ENCODE assay signal across 18 cellular contexts in genomic region chr1:24969616-24970398, GRCh38. TPM values are rescaled to one million over a fixed set of nuclear protein-coding genes. Genes with fewer than 3 reads are reported as not detected.
A peak's percentile ranks its signal among the peaks of the same experiment; 100 is the strongest.
DNase-seq lines count a peak whose midpoint lies in the region; ATAC-seq lines count a peak whose summit lies in the region.
"Had no signal": no experiment of that assay in that cellular context is flagged by ENCODE, and none has a peak within 500 bp of the region (broad histone marks: within the 10 kb centered on the region; RNA-seq: fewer than 3 reads in every experiment).

No MANE protein-coding gene starts in this region.

- peaks cover 10% of the 10 kb centered on the region for H3K9me3 ChIP-seq in KOPT-K1 (ENCODE audit: insufficient read depth, low read length, poor library complexity, severe bottlenecking)

- peaks cover 82% of the 10 kb centered on the region for H3K4me1 Mint-ChIP-seq in activated CD4-positive, alpha-beta T cell treated with anti-CD3 and anti-CD28 coated beads for 36 hours
- H3K4me1 Mint-ChIP-seq in central memory CD8-positive, alpha-beta T cell: peaks cover 52% of the 10 kb centered on the region

- H3K27me3 Mint-ChIP-seq in activated CD4-positive, alpha-beta T cell treated with anti-CD3 and anti-CD28 coated beads for 36 hours: no peaks in the 10 kb centered on the region
- H3K27me3 Mint-ChIP-seq in central memory CD8-positive, alpha-beta T cell: no peaks in the 10 kb centered on the region

- DNase-seq in activated CD4-positive, alpha-beta T cell treated with anti-CD3 and anti-CD28 coated beads for 36 hours: no peak
- no peak for DNase-seq in activated CD4-positive, alpha-beta T cell treated with anti-CD3 and anti-CD28 coated beads, Interleukin-2, amount 50 U/mL, for 4 hours
- no peak for DNase-seq in central memory CD8-positive, alpha-beta T cell (ENCODE audit: low spot score in 2 of 2)
- peak; percentile 23 for DNase-seq in retina
- no peak for DNase-seq in SKM-1 (lab: John Stamatoyannopoulos, UW; ENCODE audit: unreplicated experiment)
- DNase-seq in NCI-H1105 (lab: John Stamatoyannopoulos, UW): no peak
- DNase-seq in DMS114 treated with DMSO at 0.1 percent for 48 hours (lab: John Stamatoyannopoulos, UW; ENCODE audit: unreplicated experiment): no peak
- DNase-seq: ACHN; activated CD4-positive, alpha-beta T cell treated with anti-CD3 and anti-CD28 coated beads, Interleukin-2, amount 50 U/mL, for 1 hour; effector CD8-positive, alpha-beta T cell; left lung; naive B cell; NCI-H2029 treated with DMSO at 0.1 percent for 48 hours; NCI-H774; stimulated activated CD4-positive, alpha-beta T cell treated with anti-CD3 and anti-CD28 coated beads, Interleukin-1b, Interleukin-23, amount 100 ng/mL, for 48 hours; transverse colon had no signal

- peaks cover 11% of the 10 kb centered on the region for H3K36me3 Mint-ChIP-seq in activated CD4-positive, alpha-beta T cell treated with anti-CD3 and anti-CD28 coated beads for 36 hours (ENCODE audit: low read depth)
- H3K36me3 Mint-ChIP-seq in central memory CD8-positive, alpha-beta T cell (ENCODE audit: insufficient read depth): peaks cover 5% of the 10 kb centered on the region

- H3K4me3 Mint-ChIP-seq in activated CD4-positive, alpha-beta T cell treated with anti-CD3 and anti-CD28 coated beads for 36 hours: no peak overlapping the region
- H3K4me3 Mint-ChIP-seq in central memory CD8-positive, alpha-beta T cell: peak overlapping the region; percentile 1
- H3K4me3 Mint-ChIP-seq: naive B cell had no signal

- intact Hi-C loops in activated CD4-positive, alpha-beta T cell treated with anti-CD3 and anti-CD28 coated beads for 36 hours (cut with DNase I, micrococcal nuclease): loop anchor here in 1 of 2 experiments (5.0 kb wide), 3 partner anchors 147 to 1353 kb away; no protein-coding TSS in a partner anchor

- H3K9me3 Mint-ChIP-seq in activated CD4-positive, alpha-beta T cell treated with anti-CD3 and anti-CD28 coated beads for 36 hours (ENCODE audit: low read depth): peaks cover 7% of the 10 kb centered on the region
- peaks cover 2% of the 10 kb centered on the region for H3K9me3 Mint-ChIP-seq in central memory CD8-positive, alpha-beta T cell

- no peaks in the 10 kb centered on the region for H3K36me3 ChIP-seq in KOPT-K1 (ENCODE audit: insufficient read depth, low read length)
- H3K36me3 ChIP-seq: left lung, transverse colon had no signal

- peak overlapping the region; percentile 49 for H3K27ac Mint-ChIP-seq in activated CD4-positive, alpha-beta T cell treated with anti-CD3 and anti-CD28 coated beads for 36 hours
- no peak overlapping the region for H3K27ac Mint-ChIP-seq in central memory CD8-positive, alpha-beta T cell (ENCODE audit: low read depth)

- CTCF ChIA-PET in activated CD4-positive, alpha-beta T cell treated with anti-CD3 and anti-CD28 coated beads for 36 hours (lab: Charles Lee): interaction anchor here (0.7 to 1.0 kb wide), 4 partner anchors 9 to 132 kb away, joined by 3 read pairs; no protein-coding TSS in a partner anchor

- no peak for ATAC-seq in activated CD4-positive, alpha-beta T cell treated with anti-CD3 and anti-CD28 coated beads for 36 hours
- no peak for ATAC-seq in central memory CD8-positive, alpha-beta T cell (replicated peaks; ENCODE audit: extremely low read depth, poor library complexity, severe bottlenecking)
- ATAC-seq: GM12878 had no signal

- POLR2A ChIA-PET in activated CD4-positive, alpha-beta T cell treated with anti-CD3 and anti-CD28 coated beads for 36 hours (lab: Charles Lee): interaction anchor here (0.5 kb wide), 1 partner anchor 44 kb away, joined by 6 read pairs; no protein-coding TSS in a partner anchor

- peak overlapping the region; percentile 24 for H3K27ac ChIP-seq in KOPT-K1 (ENCODE audit: low read depth, low read length, poor library complexity, severe bottlenecking)
- H3K27ac ChIP-seq: left lung, transverse colon had no signal

RNA-seq across cellular contexts. Expression of gene RUNX3, which starts 39.7 kb away (rescaled TPM):
- 100 to 1,000 TPM; 156 to 167 TPM for total RNA-seq in activated CD4-positive, alpha-beta T cell treated with anti-CD3 and anti-CD28 coated beads for 36 hours
